In the genomic region with DNA sequence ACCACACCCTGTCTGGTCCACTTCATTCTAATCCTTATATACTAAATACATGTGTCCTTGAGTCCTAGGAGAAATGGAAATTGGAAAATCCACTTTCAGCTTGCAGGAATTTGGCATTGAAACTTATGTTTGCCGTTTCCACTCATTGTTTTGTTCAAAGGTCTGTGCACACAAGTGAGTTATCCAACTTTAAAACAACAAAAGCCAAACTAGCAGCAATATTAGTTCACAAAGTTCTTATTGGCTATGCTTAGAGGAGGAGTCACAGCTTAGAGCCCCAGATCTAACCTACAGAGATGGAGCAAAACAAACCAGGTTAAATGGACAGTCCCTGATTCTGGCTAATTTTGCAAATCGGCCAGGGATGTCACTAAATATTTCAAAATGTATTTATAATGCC, we compare ENCODE assay signal across 17 cellular contexts. TPM values are rescaled to one million over a fixed set of nuclear protein-coding genes. Genes with fewer than 3 reads are reported as not detected.
A peak's percentile ranks its signal among the peaks of the same experiment; 100 is the strongest.
DNase-seq lines count a peak whose midpoint lies in the region; ATAC-seq, FAIRE-seq and TF ChIP-seq lines count a peak whose summit lies in the region.
"Had no signal": no experiment of that assay in that cellular context is flagged by ENCODE, and none has a peak within 500 bp of the region (broad histone marks: within the 10 kb centered on the region; RNA-seq: fewer than 3 reads in every experiment).

No MANE protein-coding gene starts in this region.

- H3K4me1 Mint-ChIP-seq in activated naive CD8-positive, alpha-beta T cell (ENCODE audit: low read depth): peaks cover 18% of the 10 kb centered on the region
- no peaks in the 10 kb centered on the region for H3K4me1 Mint-ChIP-seq in activated naive CD8-positive, alpha-beta T cell treated with anti-CD3 and anti-CD28 coated beads, Interleukin-2, amount 50 U/mL, for 24 hours
- peaks cover 19% of the 10 kb centered on the region for H3K4me1 Mint-ChIP-seq in CD8-positive, alpha-beta T cell (ENCODE audit: low read depth)
- H3K4me1 Mint-ChIP-seq in endothelial cell (ENCODE audit: unreplicated experiment): peaks cover 26% of the 10 kb centered on the region

- H3K27ac ChIP-seq in CD8-positive, alpha-beta T cell (ENCODE audit: low read depth, low read length): no peak overlapping the region
- H3K27ac ChIP-seq in endothelial cell of umbilical vein (ENCODE audit: insufficient read depth, low read depth, low read length) (no peak overlapping the region), spleen (peak overlapping the region in 7 of 8 donors; percentile 2 to 51 (median 31))
- H3K27ac ChIP-seq: BLaER1 had no signal

- no peak for FAIRE-seq in endothelial cell of umbilical vein (lab: Jason Lieb, UNC)
- FAIRE-seq: D721Med, G401.6, GM12891, GM19239, H1 had no signal

- TF ChIP-seq CTCF in CD8-positive, alpha-beta T cell (IDR thresholded peaks at IDR 0.05): no peak
- TF ChIP-seq CTCF in endothelial cell of umbilical vein (IDR thresholded peaks at IDR 0.05; ENCODE audit: extremely low read depth in 1 of 2, insufficient read depth in 1 of 2, low read depth in 1 of 2, low read length in 2 of 2): no peak
- no peak for TF ChIP-seq CTCF in spleen (IDR thresholded peaks at IDR 0.05 in 8 of 11, conservative IDR thresholded peaks at IDR 0.05 in 3 of 11)
- no peak for TF ChIP-seq CTCF in endothelial cell (IDR thresholded peaks at IDR 0.05; ENCODE audit: unreplicated experiment)

- no peak for TF ChIP-seq POLR2A in endothelial cell of umbilical vein (IDR thresholded peaks at IDR 0.05; ENCODE audit: low read depth, low read length)
- TF ChIP-seq POLR2A in spleen (IDR thresholded peaks at IDR 0.05): no peak

- H3K4me3 Mint-ChIP-seq in activated naive CD8-positive, alpha-beta T cell: no peak overlapping the region
- H3K4me3 Mint-ChIP-seq in activated naive CD8-positive, alpha-beta T cell treated with anti-CD3 and anti-CD28 coated beads, Interleukin-2, amount 50 U/mL, for 24 hours: no peak overlapping the region
- H3K4me3 Mint-ChIP-seq in CD8-positive, alpha-beta T cell: no peak overlapping the region
- no peak overlapping the region for H3K4me3 Mint-ChIP-seq in endothelial cell (ENCODE audit: unreplicated experiment)
- H3K4me3 Mint-ChIP-seq: H9 had no signal

- dilution Hi-C loops in endothelial cell of umbilical vein (cut with MboI; ENCODE audit: extremely low pct_ligation_motif_present, low sequenced_read_pairs): no loop called here

- H3K9me3 Mint-ChIP-seq in activated naive CD8-positive, alpha-beta T cell (ENCODE audit: low read depth): no peaks in the 10 kb centered on the region
- H3K9me3 Mint-ChIP-seq in activated naive CD8-positive, alpha-beta T cell treated with anti-CD3 and anti-CD28 coated beads, Interleukin-2, amount 50 U/mL, for 24 hours: no peaks in the 10 kb centered on the region
- H3K9me3 Mint-ChIP-seq in CD8-positive, alpha-beta T cell: no peaks in the 10 kb centered on the region
- no peaks in the 10 kb centered on the region for H3K9me3 Mint-ChIP-seq in endothelial cell (ENCODE audit: unreplicated experiment)
- H3K9me3 Mint-ChIP-seq: H9 had no signal

- H3K4me2 ChIP-seq in endothelial cell of umbilical vein (ENCODE audit: insufficient read depth, low read length): no peak overlapping the region
- H3K4me2 ChIP-seq: BLaER1 had no signal

- intact Hi-C loops in CD8-positive, alpha-beta T cell (cut with DNase I, micrococcal nuclease): no loop called here
- intact Hi-C loops in endothelial cell of umbilical vein (cut with micrococcal nuclease) (no loop called here), spleen (cut with DNase I; ENCODE audit: low total_unique reads) (no loop called here)

- H3K79me2 ChIP-seq in endothelial cell of umbilical vein (ENCODE audit: control insufficient read depth, insufficient read depth, low read length): no peaks in the 10 kb centered on the region

- H2AFZ ChIP-seq in endothelial cell of umbilical vein (ENCODE audit: low read depth, low read length): no peak overlapping the region

- POLR2A ChIA-PET in CD8-positive, alpha-beta T cell (lab: Charles Lee): no interaction called here
- POLR2A ChIA-PET in endothelial cell of umbilical vein (lab: Charles Lee): no interaction called here

- H3K27ac Mint-ChIP-seq in activated naive CD8-positive, alpha-beta T cell: peak overlapping the region; percentile 54
- no peak overlapping the region for H3K27ac Mint-ChIP-seq in activated naive CD8-positive, alpha-beta T cell treated with anti-CD3 and anti-CD28 coated beads, Interleukin-2, amount 50 U/mL, for 24 hours
- H3K27ac Mint-ChIP-seq in CD8-positive, alpha-beta T cell: peak overlapping the region; percentile 22
- H3K27ac Mint-ChIP-seq in endothelial cell (ENCODE audit: unreplicated experiment): no peak overlapping the region
- H3K27ac Mint-ChIP-seq: H9 had no signal

- H3K4me3 ChIP-seq in CD8-positive, alpha-beta T cell (ENCODE audit: low read depth, low read length): no peak overlapping the region
- H3K4me3 ChIP-seq in endothelial cell of umbilical vein (replicated peaks in 1 of 3; ENCODE audit: insufficient read depth in 1 of 3, low read depth in 1 of 3, low read length in 3 of 3): no peak overlapping the region
- no peak overlapping the region for H3K4me3 ChIP-seq in spleen
- H3K4me3 ChIP-seq: BLaER1 had no signal

- H4K20me1 ChIP-seq in endothelial cell of umbilical vein (replicated peaks; ENCODE audit: control insufficient read depth, extremely low read depth, insufficient read depth, low read length): no peaks in the 10 kb centered on the region
- H4K20me1 ChIP-seq: BLaER1 had no signal

- H3K36me3 Mint-ChIP-seq in activated naive CD8-positive, alpha-beta T cell: peaks cover 2% of the 10 kb centered on the region
- peaks cover 17% of the 10 kb centered on the region for H3K36me3 Mint-ChIP-seq in activated naive CD8-positive, alpha-beta T cell treated with anti-CD3 and anti-CD28 coated beads, Interleukin-2, amount 50 U/mL, for 24 hours (ENCODE audit: low read depth)
- peaks cover 87% of the 10 kb centered on the region for H3K36me3 Mint-ChIP-seq in CD8-positive, alpha-beta T cell
- peaks cover 5% of the 10 kb centered on the region for H3K36me3 Mint-ChIP-seq in endothelial cell (ENCODE audit: low read depth, unreplicated experiment)

- BruUV-seq in endothelial cell of umbilical vein (replicated peaks; lab: Mats Ljungman, UMichigan): no TSS peak

- no peak for DNase-seq in activated naive CD8-positive, alpha-beta T cell treated with anti-CD3 and anti-CD28 coated beads, Interleukin-2, amount 50 U/mL, for 24 hours
- DNase-seq in CD8-positive, alpha-beta T cell: no peak
- DNase-seq in endothelial cell of umbilical vein (ENCODE audit: low read depth, low spot score) (peak; percentile 75), spleen (no peak), endothelial cell (ENCODE audit: low spot score) (no peak)
- DNase-seq: 8988T, Caco-2, H9 had no signal

- no peaks in the 10 kb centered on the region for H3K4me1 ChIP-seq in CD8-positive, alpha-beta T cell (ENCODE audit: insufficient read depth, low read length)
- H3K4me1 ChIP-seq in endothelial cell of umbilical vein (ENCODE audit: control insufficient read depth, extremely low read depth, insufficient read depth, low read length): peaks cover 13% of the 10 kb centered on the region
- H3K4me1 ChIP-seq in spleen: peaks cover 0 to 28% (median 5%) of the 10 kb centered on the region in 6 donors
- H3K4me1 ChIP-seq: Caco-2 had no signal

- WGBS in spleen, 5 donors: 68 to 87% (median 78%) methylated on average over 2 of the region's 2 CpGs

- H3K27me3 ChIP-seq in CD8-positive, alpha-beta T cell (ENCODE audit: insufficient read depth, low read length): no peaks in the 10 kb centered on the region
- H3K27me3 ChIP-seq in endothelial cell of umbilical vein (ENCODE audit: control insufficient read depth in 2 of 2, insufficient read depth in 2 of 2, low read length in 2 of 2): no peaks in the 10 kb centered on the region
- H3K27me3 ChIP-seq in spleen (replicated peaks in 1 of 7): no peaks in the 10 kb centered on the region
- H3K27me3 ChIP-seq: BLaER1 had no signal

- no peaks in the 10 kb centered on the region for H3K9me1 ChIP-seq in endothelial cell of umbilical vein (replicated peaks; ENCODE audit: control insufficient read depth, extremely low read depth, insufficient read depth, low read length)

- no peaks in the 10 kb centered on the region for H3K9me3 ChIP-seq in CD8-positive, alpha-beta T cell (ENCODE audit: low read length)
- H3K9me3 ChIP-seq in endothelial cell of umbilical vein (replicated peaks; ENCODE audit: control insufficient read depth, insufficient read depth, low read length): no peaks in the 10 kb centered on the region
- H3K9me3 ChIP-seq in spleen: no peaks in the 10 kb centered on the region
- H3K9me3 ChIP-seq: BLaER1, Caco-2 had no signal

- CTCF ChIA-PET in CD8-positive, alpha-beta T cell (lab: Charles Lee): interaction anchor here (1.1 to 1.3 kb wide), 2 partner anchors 23 to 145 kb away, joined by 3 read pairs; no protein-coding TSS in a partner anchor
- CTCF ChIA-PET in endothelial cell of umbilical vein (lab: Charles Lee): interaction anchor here (1.4 to 2.4 kb wide), 3 partner anchors 9 to 145 kb away, joined by 5 to 14 read pairs (median 10); no protein-coding TSS in a partner anchor

- H3K36me3 ChIP-seq in CD8-positive, alpha-beta T cell (ENCODE audit: insufficient read depth, low read length): peaks cover 38% of the 10 kb centered on the region
- H3K36me3 ChIP-seq in endothelial cell of umbilical vein (ENCODE audit: control insufficient read depth in 2 of 2, extremely low read depth in 1 of 2, insufficient read depth in 2 of 2, low read length in 2 of 2) (peaks cover 0 to 16% of the 10 kb centered on the region in 2 experiments), spleen (peaks cover 0 to 76% (median 4%) of the 10 kb centered on the region in 6 donors)
- H3K36me3 ChIP-seq: BLaER1 had no signal

- no peak overlapping the region for H3K9ac ChIP-seq in endothelial cell of umbilical vein (replicated peaks; ENCODE audit: extremely low read depth, insufficient read depth, low read length)
- H3K9ac ChIP-seq: BLaER1 had no signal

- no peaks in the 10 kb centered on the region for H3K27me3 Mint-ChIP-seq in activated naive CD8-positive, alpha-beta T cell
- H3K27me3 Mint-ChIP-seq in activated naive CD8-positive, alpha-beta T cell treated with anti-CD3 and anti-CD28 coated beads, Interleukin-2, amount 50 U/mL, for 24 hours: no peaks in the 10 kb centered on the region
- no peaks in the 10 kb centered on the region for H3K27me3 Mint-ChIP-seq in CD8-positive, alpha-beta T cell (ENCODE audit: low read depth)
- H3K27me3 Mint-ChIP-seq in endothelial cell (ENCODE audit: unreplicated experiment): no peaks in the 10 kb centered on the region

- ATAC-seq in activated naive CD8-positive, alpha-beta T cell treated with anti-CD3 and anti-CD28 coated beads, Interleukin-2, amount 50 U/mL, for 24 hours: no peak
- ATAC-seq in CD8-positive, alpha-beta T cell: no peak
- ATAC-seq in GM21576 (IDR thresholded peaks at IDR 0.05; ENCODE audit: unreplicated experiment): no peak

RNA-seq across cellular contexts. Expression of gene AFAP1L2, which starts 44.6 kb away (rescaled TPM):
- total RNA-seq in CD8-positive, alpha-beta T cell: under 1 TPM; 0.39 to 0.49 TPM
- total RNA-seq in endothelial cell of umbilical vein (1.6 and 4.1 TPM in 2 replicates), spleen (100 to 1,000 TPM; 119 to 273 (median 191) TPM), endothelial cell (ENCODE audit: unreplicated experiment) (0.77 TPM)
- polyA plus RNA-seq in endothelial cell of umbilical vein (0.53 and 0.90 TPM in 2 replicates), spleen (10 to 100 TPM; 18.3 to 71.5 (median 19.3) TPM)
- polyA plus RNA-seq in endothelial cell of umbilical vein (2011; cell fraction: cytosol; rRNA removed): 0.52 and 0.63 TPM in 2 replicates
- polyA plus RNA-seq in endothelial cell of umbilical vein (2011; cell fraction: nucleus; rRNA removed): 2.1 and 2.2 TPM in 2 replicates
- 0.05 TPM in 2 replicates for polyA plus RNA-seq in endothelial cell of umbilical vein (2012)
- polyA minus RNA-seq in endothelial cell of umbilical vein: 0.59 and 0.75 TPM in 2 replicates
- polyA minus RNA-seq in endothelial cell of umbilical vein (2011; cell fraction: cytosol; rRNA and poly(A)+ RNA removed): not detected
- polyA minus RNA-seq in endothelial cell of umbilical vein (2011; cell fraction: nucleus; rRNA and poly(A)+ RNA removed): 0.91 and 1.2 TPM in 2 replicates
- total RNA-seq: A673 had no signal

Comparison
In these comparisons a context has a peak if more than half of its experiments do, and no peak if none do; other contexts are left out.
1. H3K27ac Mint-ChIP-seq: peak in activated naive CD8-positive, alpha-beta T cell (single experiment) and CD8-positive, alpha-beta T cell (single experiment); none in activated naive CD8-positive, alpha-beta T cell treated with anti-CD3 and anti-CD28 coated beads, Interleukin-2, amount 50 U/mL, for 24 hours (single experiment) and endothelial cell (single experiment).
2. H3K27ac ChIP-seq: peak in spleen (7 of 8); none in CD8-positive, alpha-beta T cell (single experiment) and endothelial cell of umbilical vein (single experiment).
3. RNA of gene AFAP1L2, which starts 44.6 kb away (total RNA-seq): 119 to 273 TPM in spleen; 1.6 to 4.1 TPM in endothelial cell of umbilical vein, 0.77 TPM in endothelial cell (single experiment) and 0.39 to 0.49 TPM in CD8-positive, alpha-beta T cell; every median in the first group is over 10 times any median in the second.